Comparison of ENCODE assay signal across 21 cellular contexts in the genomic region with DNA sequence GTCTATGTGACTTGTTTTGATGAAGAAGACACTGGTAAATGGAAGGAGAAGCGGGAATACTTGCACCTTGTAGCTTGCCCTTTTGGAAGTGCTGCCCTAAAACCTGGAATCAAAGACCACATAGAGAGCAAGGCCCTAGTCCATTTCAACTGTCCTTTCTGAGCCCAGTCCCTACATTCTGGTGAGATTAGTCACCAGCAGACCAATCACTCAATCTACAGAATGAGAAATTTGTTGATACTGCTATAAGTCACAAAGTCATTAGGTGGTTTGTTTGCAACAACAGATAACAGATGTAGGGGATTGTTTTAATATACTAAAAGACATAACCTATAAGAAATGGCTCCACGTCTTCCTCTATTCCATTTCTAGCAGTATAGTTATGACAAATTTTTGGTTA. TPM values are rescaled to one million over a fixed set of nuclear protein-coding genes. Genes with fewer than 3 reads are reported as not detected.
A peak's percentile ranks its signal among the peaks of the same experiment; 100 is the strongest.
DNase-seq lines count a peak whose midpoint lies in the region; ATAC-seq and TF ChIP-seq lines count a peak whose summit lies in the region.
"Had no signal": no experiment of that assay in that cellular context is flagged by ENCODE, and none has a peak within 500 bp of the region (broad histone marks: within the 10 kb centered on the region; RNA-seq: fewer than 3 reads in every experiment).

No MANE protein-coding gene starts in this region.

- CTCF ChIA-PET in SK-N-SH (lab: Yijun Ruan, JAX) = interaction anchor here (0.8 to 5.5 kb wide), 2 partner anchors 10 to 14 kb away, joined by 3 to 37 read pairs; no protein-coding TSS in a partner anchor

- H3K4me1 ChIP-seq in SK-N-SH (ENCODE audit: control insufficient read depth in 1 of 2, insufficient read depth in 2 of 2, low read depth in 1 of 2, low read length in 1 of 2) (peaks cover 16 to 31% of the 10 kb centered on the region in 2 experiments; a peak in 3 of 4 replicates), hepatocyte (ENCODE audit: insufficient read depth) (peaks cover 6% of the 10 kb centered on the region), HAP-1 (peaks cover 14% of the 10 kb centered on the region)

- H3K4me2 ChIP-seq in SK-N-SH (no peak overlapping the region), hepatocyte (no peak overlapping the region)

- peaks cover 66% of the 10 kb centered on the region for H3K4me1 Mint-ChIP-seq in stimulated activated effector memory CD8-positive, alpha-beta T cell treated with anti-CD3 and anti-CD28 coated beads, Interleukin-12 subunit alpha, Interleukin-12 subunit beta, amount 100 ng/mL, for 72 hours

- peaks cover 84% of the 10 kb centered on the region for H3K79me2 ChIP-seq in SK-N-SH (ENCODE audit: insufficient read depth)
- H3K79me2 ChIP-seq in hepatocyte = peaks cover 98% of the 10 kb centered on the region

- WGBS in SK-N-SH (ENCODE audit: low lambda C conversion rate) = 93% methylated on average over 2 of the region's 2 CpGs
- WGBS in hepatocyte (ENCODE audit: low lambda C conversion rate, missing lambda C conversion rate) = 92% methylated on average over 2 of the region's 2 CpGs

- peak; percentile 54 for DNase-seq in HT1080 (ENCODE audit: low read depth)
- DNase-seq in SK-N-SH = no peak
- no peak for DNase-seq in hepatocyte (ENCODE audit: low spot score)
- no peak for DNase-seq in stimulated activated effector memory CD8-positive, alpha-beta T cell treated with anti-CD3 and anti-CD28 coated beads, Interleukin-12 subunit alpha, Interleukin-12 subunit beta, amount 100 ng/mL, for 72 hours (ENCODE audit: low spot score in 2 of 2)
- DNase-seq in HAP-1 (ENCODE audit: low spot score in 2 of 2) = no peak
- DNase-seq: activated CD4-positive, alpha-beta T cell treated with anti-CD3 and anti-CD28 coated beads, Interleukin-2, amount 50 U/mL, for 48 hours; activated naive CD8-positive, alpha-beta T cell treated with anti-CD3 and anti-CD28 coated beads, Interleukin-2, amount 10 ng/mL, durations not matched to agents 7 days and 5 days; activated T-cell treated with anti-CD3 and anti-CD28 coated beads, Interleukin-2, amount 50 U/mL, for 48 hours; BE2C; lower lobe of right lung; naive B cell; NCI-H1436 treated with DMSO at 0.1 percent for 48 hours; RPMI8226; stimulated activated CD4-positive, alpha-beta T cell treated with anti-CD3 and anti-CD28 coated beads, Interleukin-4, amount 100 ng/mL, for 1 hour; substantia nigra had no signal

- H3K9me3 ChIP-seq in SK-N-SH (no peaks in the 10 kb centered on the region), hepatocyte (ENCODE audit: low read depth) (no peaks in the 10 kb centered on the region), HAP-1 (no peaks in the 10 kb centered on the region)
- H3K9me3 ChIP-seq: BE2C, lower lobe of right lung had no signal

- POLR2A ChIA-PET in SK-N-SH (lab: Yijun Ruan, JAX) = no interaction called here

- TF ChIP-seq EP300 in SK-N-SH (IDR thresholded peaks at IDR 0.05; ENCODE audit: borderline replicate concordance in 1 of 2, low read depth in 1 of 2, low read length in 1 of 2) = no peak

- peaks cover 6% of the 10 kb centered on the region for H3K36me3 Mint-ChIP-seq in stimulated activated effector memory CD8-positive, alpha-beta T cell treated with anti-CD3 and anti-CD28 coated beads, Interleukin-12 subunit alpha, Interleukin-12 subunit beta, amount 100 ng/mL, for 72 hours

- H3K27me3 ChIP-seq in SK-N-SH (ENCODE audit: insufficient read depth) = no peaks in the 10 kb centered on the region
- H3K27me3 ChIP-seq in hepatocyte = no peaks in the 10 kb centered on the region
- no peaks in the 10 kb centered on the region for H3K27me3 ChIP-seq in HAP-1 (ENCODE audit: low read depth)
- H3K27me3 ChIP-seq: BE2C had no signal

- no peak overlapping the region for H3K4me3 Mint-ChIP-seq in stimulated activated effector memory CD8-positive, alpha-beta T cell treated with anti-CD3 and anti-CD28 coated beads, Interleukin-12 subunit alpha, Interleukin-12 subunit beta, amount 100 ng/mL, for 72 hours
- H3K4me3 Mint-ChIP-seq: activated naive CD8-positive, alpha-beta T cell treated with anti-CD3 and anti-CD28 coated beads, Interleukin-2, amount 10 ng/mL, durations not matched to agents 7 days and 5 days; dendritic cell treated with granulocyte-macrophage colony-stimulating factor and Interleukin-4, amounts not matched to agents 40 ng/mL and 50 ng/mL, for 4 days; naive B cell had no signal

- peaks cover 0 to 8% of the 10 kb centered on the region in 2 experiments for H3K36me3 ChIP-seq in SK-N-SH (replicated peaks in 1 of 2; ENCODE audit: control insufficient read depth in 1 of 2, insufficient read depth in 2 of 2, low read length in 1 of 2)
- H3K36me3 ChIP-seq in hepatocyte (replicated peaks; ENCODE audit: insufficient read depth, low read depth) = no peaks in the 10 kb centered on the region
- no peaks in the 10 kb centered on the region for H3K36me3 ChIP-seq in HAP-1 (replicated peaks)
- H3K36me3 ChIP-seq: BE2C, lower lobe of right lung had no signal

- TF ChIP-seq CTCF in SK-N-SH (IDR thresholded peaks at IDR 0.05) (no peak), hepatocyte (IDR thresholded peaks at IDR 0.05; ENCODE audit: poor library complexity) (no peak)

- no peak overlapping the region for H3K4me3 ChIP-seq in SK-N-SH (ENCODE audit: low read depth in 2 of 2, low read length in 1 of 2)
- H3K4me3 ChIP-seq in hepatocyte = no peak overlapping the region
- no peak overlapping the region for H3K4me3 ChIP-seq in HAP-1
- H3K4me3 ChIP-seq: lower lobe of right lung, skin epidermis had no signal

- no peaks in the 10 kb centered on the region for H3K9me2 ChIP-seq in SK-N-SH
- no peaks in the 10 kb centered on the region for H3K9me2 ChIP-seq in hepatocyte (replicated peaks; ENCODE audit: insufficient read depth)

- in situ Hi-C loops in HAP-1 (cut with MboI; ENCODE audit: low sequenced_read_pairs) = no loop called here

- H4K20me1 ChIP-seq in SK-N-SH (ENCODE audit: insufficient read depth) (peaks cover 74% of the 10 kb centered on the region), hepatocyte (ENCODE audit: insufficient read depth, poor library complexity, severe bottlenecking) (peaks cover 56% of the 10 kb centered on the region)

- H3K9me3 Mint-ChIP-seq in stimulated activated effector memory CD8-positive, alpha-beta T cell treated with anti-CD3 and anti-CD28 coated beads, Interleukin-12 subunit alpha, Interleukin-12 subunit beta, amount 100 ng/mL, for 72 hours = no peaks in the 10 kb centered on the region
- H3K9me3 Mint-ChIP-seq: activated naive CD8-positive, alpha-beta T cell treated with anti-CD3 and anti-CD28 coated beads, Interleukin-2, amount 10 ng/mL, durations not matched to agents 7 days and 5 days; dendritic cell treated with granulocyte-macrophage colony-stimulating factor and Interleukin-4, amounts not matched to agents 40 ng/mL and 50 ng/mL, for 4 days; naive B cell had no signal

- no peak overlapping the region for H3K27ac Mint-ChIP-seq in stimulated activated effector memory CD8-positive, alpha-beta T cell treated with anti-CD3 and anti-CD28 coated beads, Interleukin-12 subunit alpha, Interleukin-12 subunit beta, amount 100 ng/mL, for 72 hours
- H3K27ac Mint-ChIP-seq: activated naive CD8-positive, alpha-beta T cell treated with anti-CD3 and anti-CD28 coated beads, Interleukin-2, amount 10 ng/mL, durations not matched to agents 7 days and 5 days; dendritic cell treated with granulocyte-macrophage colony-stimulating factor and Interleukin-4, amounts not matched to agents 40 ng/mL and 50 ng/mL, for 4 days had no signal

- peaks cover 7% of the 10 kb centered on the region for H3F3A ChIP-seq in SK-N-SH (replicated peaks; ENCODE audit: insufficient read depth)

- no peak overlapping the region for H3K27ac ChIP-seq in SK-N-SH (ENCODE audit: low read depth in 2 of 2, low read length in 1 of 2)
- H3K27ac ChIP-seq in hepatocyte = peak overlapping the region; percentile 7
- H3K27ac ChIP-seq: lower lobe of right lung had no signal

- H2AFZ ChIP-seq in SK-N-SH (ENCODE audit: low read depth) (no peak overlapping the region), hepatocyte (no peak overlapping the region)

- no peak overlapping the region for H3K9ac ChIP-seq in SK-N-SH

- ATAC-seq in stimulated activated effector memory CD8-positive, alpha-beta T cell treated with anti-CD3 and anti-CD28 coated beads, Interleukin-12 subunit alpha, Interleukin-12 subunit beta, amount 100 ng/mL, for 72 hours = peak; percentile 53
- no peak for ATAC-seq in GM21447 (IDR thresholded peaks at IDR 0.05; ENCODE audit: unreplicated experiment)
- ATAC-seq in GM18870 (IDR thresholded peaks at IDR 0.05; ENCODE audit: unreplicated experiment) = no peak
- ATAC-seq: lower lobe of right lung had no signal

- TF ChIP-seq RAD21 in SK-N-SH (IDR thresholded peaks at IDR 0.05; ENCODE audit: low read length) = no peak

TF ChIP-seq in SK-N-SH, 30 proteins besides CTCF, POLR2A, EP300 and RAD21 (continues in another document):
- TF ChIP-seq YY1 (IDR thresholded peaks at IDR 0.05; ENCODE audit: low read depth) (no peak), FOXM1 (IDR thresholded peaks at IDR 0.05; ENCODE audit: low read depth) (no peak), ELF1 (IDR thresholded peaks at IDR 0.05) (no peak), CHD2 (IDR thresholded peaks at IDR 0.05; ENCODE audit: low read length, partially characterized antibody) (no peak)
- TF ChIP-seq, protein P1, sequence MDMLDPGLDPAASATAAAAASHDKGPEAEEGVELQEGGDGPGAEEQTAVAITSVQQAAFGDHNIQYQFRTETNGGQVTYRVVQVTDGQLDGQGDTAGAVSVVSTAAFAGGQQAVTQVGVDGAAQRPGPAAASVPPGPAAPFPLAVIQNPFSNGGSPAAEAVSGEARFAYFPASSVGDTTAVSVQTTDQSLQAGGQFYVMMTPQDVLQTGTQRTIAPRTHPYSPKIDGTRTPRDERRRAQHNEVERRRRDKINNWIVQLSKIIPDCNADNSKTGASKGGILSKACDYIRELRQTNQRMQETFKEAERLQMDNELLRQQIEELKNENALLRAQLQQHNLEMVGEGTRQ (IDR thresholded peaks at IDR 0.05; ENCODE audit: borderline replicate concordance, low read depth, low read length) = no peak

RNA-seq across cellular contexts. Expression of a gene that starts 33.6 kb away (rescaled TPM):
- total RNA-seq in HT1080 (2014; rRNA removed; shearing (Covaris generic)) = 5.8 and 7.5 TPM in 2 replicates
- polyA plus RNA-seq in HT1080 (2015; cell fraction: cytosol; rRNA removed) = 21.0 and 27.3 TPM in 2 replicates
- 14.4 and 16.3 TPM in 2 replicates for polyA plus RNA-seq in HT1080 (2015; cell fraction: nucleus; rRNA removed)
- 8.5 and 9.9 TPM in 2 replicates for polyA plus RNA-seq in SK-N-SH (2012; rRNA removed)
- 19.1 and 21.4 TPM in 2 replicates for polyA plus RNA-seq in SK-N-SH (2012; cell fraction: cytosol; rRNA removed)
- polyA plus RNA-seq in SK-N-SH (2012; cell fraction: nucleus; rRNA removed) = 5.9 and 10.8 TPM in 2 replicates
- total RNA-seq in hepatocyte = 41.9 and 48.9 TPM in 2 replicates
- 29.0 and 36.8 TPM in 2 replicates for polyA plus RNA-seq in hepatocyte

RNA-seq across cellular contexts. Expression of a gene that starts 59.5 kb away (rescaled TPM):
- not detected in 2 replicates for total RNA-seq in HT1080 (2014; rRNA removed; shearing (Covaris generic))
- 0.15 TPM in 1 of 2 replicates, not detected in the other for polyA plus RNA-seq in HT1080 (2015; cell fraction: cytosol; rRNA removed)
- polyA plus RNA-seq in HT1080 (2015; cell fraction: nucleus; rRNA removed) = 0.05 TPM in 1 of 2 replicates, not detected in the other
- polyA plus RNA-seq in SK-N-SH (2012; rRNA removed) = 0.05 TPM in 1 of 2 replicates, not detected in the other
- polyA plus RNA-seq in SK-N-SH (2012; cell fraction: cytosol; rRNA removed) = 0.01 TPM in 1 of 2 replicates, not detected in the other
- polyA plus RNA-seq in SK-N-SH (2012; cell fraction: nucleus; rRNA removed) = not detected in 2 replicates
- total RNA-seq in hepatocyte = 0.04 TPM in 1 of 2 replicates, not detected in the other
- polyA plus RNA-seq in hepatocyte = not detected in 2 replicates
- total RNA-seq: activated naive CD8-positive, alpha-beta T cell treated with anti-CD3 and anti-CD28 coated beads, Interleukin-2, amount 10 ng/mL, durations not matched to agents 7 days and 5 days; esophagus mucosa; lower lobe of right lung; posterior vena cava had no signal
